8 cellular contexts compared by ENCODE assay signal in the genomic region with DNA sequence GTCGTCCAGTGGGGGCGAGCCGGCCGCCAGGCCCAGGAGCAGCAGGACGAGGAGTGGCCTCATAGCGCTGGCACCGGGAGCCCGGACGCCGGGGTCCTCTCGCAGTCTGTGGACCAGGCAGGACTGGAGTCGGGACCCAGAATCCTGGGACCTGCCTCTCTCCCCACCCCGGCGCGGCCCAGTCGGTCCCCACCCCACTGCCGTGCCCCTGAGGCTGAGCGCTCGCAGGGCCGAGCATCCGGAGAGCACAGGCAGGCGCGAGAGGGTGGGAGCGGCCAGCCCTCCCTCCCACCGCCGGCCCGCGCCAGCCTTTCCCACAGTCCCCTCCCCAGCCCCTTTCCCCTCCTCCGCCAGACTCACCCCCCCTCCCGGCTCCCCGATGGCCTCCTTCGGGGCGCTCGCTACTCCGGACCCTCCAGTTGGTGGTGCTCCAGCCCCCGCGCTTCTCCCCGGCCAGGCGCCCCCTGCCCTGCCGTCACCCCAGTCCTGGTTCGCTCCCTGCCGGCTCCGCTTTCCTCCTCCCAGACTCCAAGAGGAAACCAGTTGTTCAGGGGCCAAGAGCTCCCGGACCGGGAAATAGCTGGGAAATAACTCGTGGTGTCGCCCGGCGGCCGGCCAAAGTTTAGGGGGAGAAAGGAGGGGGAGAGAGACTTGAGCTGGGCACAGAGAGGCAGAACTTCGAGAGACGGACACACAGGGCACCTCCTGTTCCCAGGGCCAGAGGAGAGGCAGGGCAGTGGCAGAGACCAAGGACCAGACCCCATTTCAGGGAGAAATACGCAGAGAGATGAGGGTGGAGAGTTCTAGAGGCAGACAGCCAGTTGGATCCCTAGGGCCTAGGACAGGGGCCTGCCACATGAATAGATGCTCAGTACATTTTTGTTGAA. TPM values are rescaled to one million over a fixed set of nuclear protein-coding genes. Genes with fewer than 3 reads are reported as not detected.
DNase-seq lines count a peak whose midpoint lies in the region; ATAC-seq, FAIRE-seq and TF ChIP-seq lines count a peak whose summit lies in the region.

A gene with protein sequence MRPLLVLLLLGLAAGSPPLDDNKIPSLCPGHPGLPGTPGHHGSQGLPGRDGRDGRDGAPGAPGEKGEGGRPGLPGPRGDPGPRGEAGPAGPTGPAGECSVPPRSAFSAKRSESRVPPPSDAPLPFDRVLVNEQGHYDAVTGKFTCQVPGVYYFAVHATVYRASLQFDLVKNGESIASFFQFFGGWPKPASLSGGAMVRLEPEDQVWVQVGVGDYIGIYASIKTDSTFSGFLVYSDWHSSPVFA (minus strand): TSS at position 549 of the 887 bp plus-strand sequence. CDS start 486 bp downstream, at position 63.

- peak within 1 kb of the TSS; percentile 6 for H3K18ac ChIP-seq in H9 (ENCODE audit: insufficient read length, low read depth, low read length)

- no peak within 1 kb of the TSS for H3K27ac Mint-ChIP-seq in H9

- H3K27me3 ChIP-seq in H9 (ENCODE audit: insufficient read depth, low read length) (peaks cover 16% of the 10 kb centered on the region), bronchial epithelial cell (ENCODE audit: control insufficient read depth, insufficient read depth, low read length) (peaks cover 15% of the 10 kb centered on the region), gastrocnemius medialis (peaks cover 5 to 11% (median 8%) of the 10 kb centered on the region in 3 donors)

- TF ChIP-seq CTCF in H9 (conservative IDR thresholded peaks at IDR 0.05) = no peak
- TF ChIP-seq CTCF in bronchial epithelial cell (IDR thresholded peaks at IDR 0.05; ENCODE audit: insufficient read depth, low read length, severe bottlenecking) = no peak
- TF ChIP-seq CTCF in gastrocnemius medialis (IDR thresholded peaks at IDR 0.05 in 4 of 5, conservative IDR thresholded peaks at IDR 0.05 in 1 of 5) = no peak

- peaks cover 7% of the 10 kb centered on the region; the same call in 1 of the 2 replicates for H3K79me2 ChIP-seq in H9 (ENCODE audit: insufficient read depth, low read length)

- peak within 1 kb of the TSS; percentile 52 to 71 for H3K4me3 Mint-ChIP-seq in H9

- peaks cover 40 to 55% of the 10 kb centered on the region in 2 experiments for H3K4me1 Mint-ChIP-seq in H9

- H4K91ac ChIP-seq in H9 (ENCODE audit: insufficient read length, low read depth, low read length) = no peak within 1 kb of the TSS

- H3K9me3 Mint-ChIP-seq in H9 = no peaks in the 10 kb centered on the region; a peak in 1 of 5 replicates

- ATAC-seq in gastrocnemius medialis (peak; percentile 19 to 36), GM21515 (IDR thresholded peaks at IDR 0.05; ENCODE audit: unreplicated experiment) (no peak)

- no peak within 1 kb of the TSS for H4K5ac ChIP-seq in H9 (ENCODE audit: insufficient read length, low read depth, low read length)

- H3K9me3 ChIP-seq in H9 (ENCODE audit: control insufficient read depth, low read depth, low read length) (no peaks in the 10 kb centered on the region), gastrocnemius medialis (no peaks in the 10 kb centered on the region)

- peaks cover 19% of the 10 kb centered on the region for H3K23me2 ChIP-seq in H9 (ENCODE audit: insufficient read length, low read depth, low read length, poor library complexity, severe bottlenecking)

- H2BK15ac ChIP-seq in H9 (ENCODE audit: low read depth, low read length) = no peak within 1 kb of the TSS

- H3K23ac ChIP-seq in H9 (ENCODE audit: insufficient read length, low read depth, low read length) = no peak within 1 kb of the TSS

- no peak within 1 kb of the TSS for H2AK5ac ChIP-seq in H9 (ENCODE audit: insufficient read length, low read length)

- H4K8ac ChIP-seq in H9 (replicated peaks; ENCODE audit: insufficient read length, low read depth, low read length) = no peak within 1 kb of the TSS

- H3K36me3 Mint-ChIP-seq in H9 (ENCODE audit: insufficient read depth in 1 of 3, low read depth in 3 of 3) = peaks cover 9 to 18% (median 15%) of the 10 kb centered on the region in 3 experiments

- peaks cover 64% of the 10 kb centered on the region for H3K27me3 Mint-ChIP-seq in H9 (ENCODE audit: low read depth)

- peaks cover 5% of the 10 kb centered on the region for H3K36me3 ChIP-seq in bronchial epithelial cell (ENCODE audit: control insufficient read depth, insufficient read depth, low read length)
- H3K36me3 ChIP-seq in gastrocnemius medialis = no peaks in the 10 kb centered on the region

- H3K9ac ChIP-seq in H9 (ENCODE audit: extremely low read depth, insufficient read length, low read length) = no peak within 1 kb of the TSS

- no peak within 1 kb of the TSS for H3K4ac ChIP-seq in H9 (ENCODE audit: low read depth, low read length)

- FAIRE-seq in bronchial epithelial cell (lab: Jason Lieb, UNC) = no peak

- no peak within 1 kb of the TSS for H2BK12ac ChIP-seq in H9 (ENCODE audit: insufficient read length, low read depth, low read length)

- no peak within 1 kb of the TSS for H3K27ac ChIP-seq in H9 (ENCODE audit: insufficient read length, low read depth, low read length)
- H3K27ac ChIP-seq in gastrocnemius medialis = peak within 1 kb of the TSS; percentile 72 to 90 (median 82)

- in situ Hi-C loops in gastrocnemius medialis (cut with MboI; ENCODE audit: low sequenced_read_pairs in 4 of 4) = no loop called here

- no peak within 1 kb of the TSS for H3T11ph ChIP-seq in H9 (ENCODE audit: low read length)

- DNase-seq in H9 = peak; percentile 52
- DNase-seq in bronchial epithelial cell (ENCODE audit: low read depth) = no peak
- DNase-seq in iPS-NIHi11 (ENCODE audit: low spot score) = peak; percentile 56
- peak in 1 of 2 donors; percentile 67 for DNase-seq in gastrocnemius medialis
- no peak for DNase-seq in DMS79 (lab: John Stamatoyannopoulos, UW)
- DNase-seq in cortex of kidney (lab: John Stamatoyannopoulos, UW) = no peak
- no peak for DNase-seq in SHP77 treated with DMSO at 0.1 percent for 48 hours (lab: John Stamatoyannopoulos, UW)

- no CpG with 5 or more reads among the region's 53 CpGs for WGBS in H9 (ENCODE audit: extremely low coverage, insufficient read length, low lambda C conversion rate)

- TF ChIP-seq POLR2A in gastrocnemius medialis (IDR thresholded peaks at IDR 0.05) = peak in 1 of 2 donors; percentile 39

- intact Hi-C loops in gastrocnemius medialis (cut with DNase I; ENCODE audit: low total_unique reads) = loop anchor here (5.0 kb wide), 1 partner anchor 132 kb away; no protein-coding TSS in a partner anchor

- no peak within 1 kb of the TSS for H2AFZ ChIP-seq in H9 (ENCODE audit: low read length)

- no peak within 1 kb of the TSS for H3K56ac ChIP-seq in H9 (ENCODE audit: insufficient read length, low read depth, low read length)

- H3K79me1 ChIP-seq in H9 (ENCODE audit: insufficient read depth, low read depth, low read length, poor library complexity, severe bottlenecking) = peaks cover 3% of the 10 kb centered on the region

- H2BK20ac ChIP-seq in H9 (ENCODE audit: low read depth, low read length, poor library complexity, severe bottlenecking) = no peak within 1 kb of the TSS

- no peak within 1 kb of the TSS for H2BK5ac ChIP-seq in H9 (ENCODE audit: insufficient read length, low read length)

- no peak within 1 kb of the TSS for H2BK120ac ChIP-seq in H9 (ENCODE audit: low read depth, low read length, poor library complexity, severe bottlenecking)

- no peaks in the 10 kb centered on the region; the same call in 1 of the 2 replicates for H3K4me1 ChIP-seq in H9 (ENCODE audit: insufficient read depth, low read length)
- peaks cover 33 to 51% of the 10 kb centered on the region in 2 donors for H3K4me1 ChIP-seq in gastrocnemius medialis

- peak within 1 kb of the TSS; percentile 50; the same call in 1 of the 2 replicates for H3K14ac ChIP-seq in H9 (ENCODE audit: insufficient read depth, low read length)

- no peaks in the 10 kb centered on the region for H4K20me1 ChIP-seq in H9 (ENCODE audit: control insufficient read depth, insufficient read depth, insufficient read length)

- peak within 1 kb of the TSS; percentile 56 for H3K4me2 ChIP-seq in H9 (ENCODE audit: insufficient read depth, insufficient read length, low read length)

- H3K4me3 ChIP-seq in bronchial epithelial cell (ENCODE audit: low read depth, low read length) (peak within 1 kb of the TSS; percentile 29), gastrocnemius medialis (peak within 1 kb of the TSS; percentile 61 to 73 (median 66))

RNA-seq across cellular contexts. Expression of the gene that starts here (rescaled TPM):
- total RNA-seq in H9 (2021) (0.33 and 0.59 TPM in 2 replicates), bronchial epithelial cell (0.90 and 1.3 TPM in 2 replicates), gastrocnemius medialis (10 to 100 TPM in 1 of 4 donors, 1 to 10 TPM in 3; 4.0 to 16.0 (median 6.0) TPM)

Comparison
In these comparisons a context has a peak if more than half of its experiments do, and no peak if none do; other contexts are left out.
1. Peak in DNase-seq and H3K4me2 ChIP-seq in H9; RNA of the gene not detected or under 1 TPM.